20 cellular contexts compared by ENCODE assay signal in genomic region chr6:37306624-37307222, GRCh38. TPM values are rescaled to one million over a fixed set of nuclear protein-coding genes. Genes with fewer than 3 reads are reported as not detected.
A peak's percentile ranks its signal among the peaks of the same experiment; 100 is the strongest.
DNase-seq lines count a peak whose midpoint lies in the region; ATAC-seq lines count a peak whose summit lies in the region.
"Had no signal": no experiment of that assay in that cellular context is flagged by ENCODE, and none has a peak within 500 bp of the region (broad histone marks: within the 10 kb centered on the region; RNA-seq: fewer than 3 reads in every experiment).

No MANE protein-coding gene starts in this region.

- H3K27ac ChIP-seq in KOPT-K1 (ENCODE audit: low read depth, low read length, poor library complexity, severe bottlenecking) = peak overlapping the region; percentile 44
- H3K27ac ChIP-seq: C4-2B, pancreas had no signal

- no peak for ATAC-seq in HG02885 (IDR thresholded peaks at IDR 0.05; ENCODE audit: poor library complexity, unreplicated experiment)

- DNase-seq in NCI-H2107 treated with DMSO at 0.1 percent for 48 hours (lab: John Stamatoyannopoulos, UW; ENCODE audit: unreplicated experiment) (peak; percentile 4), NCI-H2107 (lab: John Stamatoyannopoulos, UW) (no peak), NCI-H774 (lab: John Stamatoyannopoulos, UW) (peak; percentile 38), iPS-NIHi11 (ENCODE audit: low spot score) (peak; percentile 17), SIG-M5 treated with dmso at 0.1 percent for 504 hours (lab: John Stamatoyannopoulos, UW; ENCODE audit: unreplicated experiment) (no peak), mucosa of gallbladder (ENCODE audit: low spot score) (no peak)
- DNase-seq: ACHN; activated CD4-positive, alpha-beta T cell treated with anti-CD3 and anti-CD28 coated beads, Interleukin-2, amount 50 U/mL, for 4 hours; activated naive CD4-positive, alpha-beta T cell treated with Interleukin-2 at 50 U/mL for 16 hours; effector CD8-positive, alpha-beta T cell; glutamatergic neuron; immature natural killer cell; KBM-7; NCI-H82; pancreas; stimulated activated naive CD4-positive, alpha-beta T cell treated with Interleukin-2 at 50 U/mL for 16 hours; transverse colon had no signal

- peaks cover 65% of the 10 kb centered on the region for H3K36me3 ChIP-seq in KOPT-K1 (ENCODE audit: insufficient read depth, low read length)

- no peaks in the 10 kb centered on the region for H3K9me3 ChIP-seq in KOPT-K1 (ENCODE audit: insufficient read depth, low read length, poor library complexity, severe bottlenecking)
- H3K9me3 ChIP-seq: pancreas, transverse colon had no signal

RNA-seq across cellular contexts. Expression of gene RNF8, which starts 47.1 kb away (rescaled TPM):
- total RNA-seq in mucosa of gallbladder = 17.7 TPM

RNA-seq across cellular contexts. Expression of gene TMEM217, which starts 48.8 kb away (rescaled TPM):
- total RNA-seq in mucosa of gallbladder = 0.55 TPM

RNA-seq across cellular contexts. Expression of gene TBC1D22B, which starts 49.2 kb away (rescaled TPM):
- total RNA-seq in mucosa of gallbladder = 15.3 TPM

Comparison
In these comparisons a context has a peak if more than half of its experiments do, and no peak if none do; other contexts are left out.
1. DNase-seq: peak in NCI-H2107 treated with DMSO at 0.1 percent for 48 hours (single experiment), NCI-H774 (single experiment) and iPS-NIHi11 (single experiment); none in NCI-H2107 (single experiment), SIG-M5 treated with dmso at 0.1 percent for 504 hours (single experiment) and mucosa of gallbladder (single experiment).